ENCODE assay signal across 2 cellular contexts in genomic region chr2:144115892-144116291, GRCh38.
TF ChIP-seq lines count a peak whose summit lies in the region.

No MANE protein-coding gene starts in this region.

TF ChIP-seq in HepG2, 621 proteins besides CTCF, POLR2A, EP300 and RAD21:
- no peak for TF ChIP-seq ZNF597 (CRISPR knock-in tag; IDR thresholded peaks at IDR 0.05)
- peak; percentile 78 for TF ChIP-seq MAFF (IDR thresholded peaks at IDR 0.05; ENCODE audit: low read depth, low read length)
- TF ChIP-seq MAFK (conservative IDR thresholded peaks at IDR 0.05 in 1 of 2, IDR thresholded peaks at IDR 0.05 in 1 of 2; ENCODE audit: low read length in 2 of 2): peak; percentile 74 to 89
- no peak for TF ChIP-seq SKI (IDR thresholded peaks at IDR 0.05; ENCODE audit: partially characterized antibody)
- TF ChIP-seq KDM6A (CRISPR knock-in tag; IDR thresholded peaks at IDR 0.05; ENCODE audit: low read depth): no peak
- no peak for TF ChIP-seq ZNF432 (CRISPR knock-in tag; IDR thresholded peaks at IDR 0.05; ENCODE audit: borderline replicate concordance)
- no peak for TF ChIP-seq ZNF263 (CRISPR knock-in tag; IDR thresholded peaks at IDR 0.05)
- no peak for TF ChIP-seq RFXANK (CRISPR knock-in tag; IDR thresholded peaks at IDR 0.05)
- TF ChIP-seq KLF16 (CRISPR knock-in tag; IDR thresholded peaks at IDR 0.05): no peak
- no peak for TF ChIP-seq E2F5 (CRISPR knock-in tag; conservative IDR thresholded peaks at IDR 0.05)
- no peak for TF ChIP-seq ZNF781 (CRISPR knock-in tag; IDR thresholded peaks at IDR 0.05; ENCODE audit: borderline replicate concordance, not compliant biosample characterization)
- TF ChIP-seq ATF2 (CRISPR knock-in tag; IDR thresholded peaks at IDR 0.05): no peak

TF ChIP-seq in K562, 482 proteins besides CTCF, POLR2A, EP300 and RAD21:
- TF ChIP-seq C11orf30 (IDR thresholded peaks at IDR 0.05; ENCODE audit: low read depth) (peak; percentile 60), ZNF316 (IDR thresholded peaks at IDR 0.05) (peak; percentile 78), MAFG (tag; conservative IDR thresholded peaks at IDR 0.05) (peak; percentile 39; the same call in 1 of the 2 replicates), MAFK (IDR thresholded peaks at IDR 0.05; ENCODE audit: low read length) (peak; percentile 54; the same call in 1 of the 2 replicates), CLOCK (CRISPR knock-in tag; IDR thresholded peaks at IDR 0.05; ENCODE audit: borderline replicate concordance) (no peak), TRIM28 (IDR thresholded peaks at IDR 0.05) (no peak), MAFF (IDR thresholded peaks at IDR 0.05; ENCODE audit: low read length) (peak; percentile 52)
